1 cellular context compared by ENCODE assay signal in the genomic region with DNA sequence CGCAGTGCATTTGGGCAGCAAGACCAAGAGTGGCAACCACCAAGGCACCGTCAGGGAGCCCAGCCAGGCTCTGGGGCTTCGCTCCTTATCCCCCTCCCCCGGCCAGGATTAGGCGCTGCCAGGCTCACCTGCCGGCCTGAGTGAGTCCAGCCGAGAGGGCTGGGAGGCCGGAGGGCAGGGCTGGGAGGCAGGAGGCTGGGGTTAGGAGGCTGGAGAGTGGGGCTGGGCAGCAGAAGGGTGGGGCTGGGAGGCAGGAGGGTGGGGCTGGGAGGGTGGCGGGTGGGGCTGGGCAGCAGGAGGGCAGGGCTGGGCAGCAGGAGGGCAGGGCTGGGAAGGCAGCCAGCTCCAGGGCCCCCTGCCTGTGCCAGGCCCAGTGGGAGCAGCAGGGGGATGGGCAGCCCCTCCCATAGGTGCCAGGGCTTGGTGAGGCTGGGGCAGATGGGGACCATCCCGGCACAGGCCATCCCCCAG.
TF ChIP-seq lines count a peak whose summit lies in the region.

No MANE protein-coding gene starts in this region.

TF ChIP-seq in H1, 55 proteins besides CTCF, POLR2A, EP300 and RAD21:
- TF ChIP-seq CREB1 (IDR thresholded peaks at IDR 0.05) (no peak), CBX5 (IDR thresholded peaks at IDR 0.05; ENCODE audit: low read depth, low read length) (no peak), SP4 (IDR thresholded peaks at IDR 0.05; ENCODE audit: low read length) (no peak), YY1 (IDR thresholded peaks at IDR 0.05; ENCODE audit: low read depth, low read length) (no peak), CBX8 (IDR thresholded peaks at IDR 0.05; ENCODE audit: borderline replicate concordance, low read depth, low read length) (no peak), SIN3A (conservative IDR thresholded peaks at IDR 0.05 in 1 of 2, IDR thresholded peaks at IDR 0.05 in 1 of 2; ENCODE audit: low read depth in 1 of 2, low read length in 2 of 2) (no peak), POU5F1 (IDR thresholded peaks at IDR 0.05; ENCODE audit: low read depth, low read length) (no peak), EGR1 (IDR thresholded peaks at IDR 0.05; ENCODE audit: borderline replicate concordance, low read depth, low read length) (no peak), GTF2F1 (IDR thresholded peaks at IDR 0.05; ENCODE audit: borderline replicate concordance, low read depth, low read length) (no peak), SAP30 (IDR thresholded peaks at IDR 0.05; ENCODE audit: insufficient read depth, insufficient replicate concordance, low read length) (no peak), ZNF274 (IDR thresholded peaks at IDR 0.05; ENCODE audit: borderline replicate concordance, extremely low read depth, low read length) (no peak), RNF2 (IDR thresholded peaks at IDR 0.05; ENCODE audit: borderline replicate concordance, low read depth, low read length, missing control alignments, poor library complexity, severe bottlenecking) (no peak), KDM1A (IDR thresholded peaks at IDR 0.05; ENCODE audit: borderline replicate concordance, low read length) (no peak), CHD1 (IDR thresholded peaks at IDR 0.05; ENCODE audit: low read depth, low read length) (no peak), SRF (IDR thresholded peaks at IDR 0.05; ENCODE audit: low read depth, low read length) (no peak), TAF1 (IDR thresholded peaks at IDR 0.05; ENCODE audit: low read depth, low read length) (no peak), CTBP2 (IDR thresholded peaks at IDR 0.05; ENCODE audit: borderline replicate concordance, insufficient read depth, insufficient read length, low read length) (no peak), JUN (IDR thresholded peaks at IDR 0.05; ENCODE audit: low read depth, low read length) (no peak)
- TF ChIP-seq, protein P1, sequence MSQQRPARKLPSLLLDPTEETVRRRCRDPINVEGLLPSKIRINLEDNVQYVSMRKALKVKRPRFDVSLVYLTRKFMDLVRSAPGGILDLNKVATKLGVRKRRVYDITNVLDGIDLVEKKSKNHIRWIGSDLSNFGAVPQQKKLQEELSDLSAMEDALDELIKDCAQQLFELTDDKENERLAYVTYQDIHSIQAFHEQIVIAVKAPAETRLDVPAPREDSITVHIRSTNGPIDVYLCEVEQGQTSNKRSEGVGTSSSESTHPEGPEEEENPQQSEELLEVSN (IDR thresholded peaks at IDR 0.05): no peak
TF ChIP-seq in H1: peak in this region for 0.
